In the genomic region with DNA sequence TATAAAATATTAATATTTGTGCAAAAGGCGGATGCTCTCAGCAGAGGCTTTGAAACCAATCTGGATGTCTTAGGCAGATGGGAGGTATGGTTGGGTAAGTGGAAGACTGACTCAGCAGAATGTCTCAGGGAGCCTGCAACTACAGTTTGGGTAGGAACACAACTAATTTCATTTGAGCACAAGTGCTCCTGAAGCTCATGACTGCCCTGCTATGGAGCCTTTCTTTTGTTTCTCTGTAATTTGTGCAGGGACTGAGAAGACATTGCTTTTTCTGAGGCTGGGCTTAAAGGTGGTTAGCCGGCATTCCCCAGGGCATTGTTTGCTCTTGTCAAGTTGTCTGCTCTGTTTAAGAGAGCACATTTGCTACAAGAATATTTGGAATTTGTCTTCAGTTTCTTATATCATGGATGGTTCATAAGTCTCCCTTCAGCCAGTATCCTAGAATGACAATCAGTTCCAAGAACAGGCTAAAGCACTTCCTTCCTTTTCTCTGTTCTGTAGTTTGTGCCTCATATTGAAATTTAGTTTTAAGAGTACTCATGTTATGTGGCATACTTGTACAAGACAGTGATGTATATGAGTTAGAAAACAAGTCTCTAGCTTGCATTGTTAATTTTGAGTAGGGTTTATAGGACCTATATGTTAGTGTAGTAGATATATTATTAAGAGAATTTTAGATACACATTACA, we compare ENCODE assay signal across 11 cellular contexts.
DNase-seq lines count a peak whose midpoint lies in the region; ATAC-seq, FAIRE-seq and TF ChIP-seq lines count a peak whose summit lies in the region.
"Had no signal": no experiment of that assay in that cellular context is flagged by ENCODE, and none has a peak within 500 bp of the region (broad histone marks: within the 10 kb centered on the region; RNA-seq: fewer than 3 reads in every experiment).

No MANE protein-coding gene starts in this region.

- dilution Hi-C loops in keratinocyte (cut with MboI; ENCODE audit: extremely low pct_ligation_motif_present, low sequenced_read_pairs) = no loop called here

- H3K4me3 ChIP-seq in A673 (ENCODE audit: low read depth, low read length, poor library complexity, severe bottlenecking) (no peak overlapping the region), astrocyte of the spinal cord (ENCODE audit: low read depth, low read length) (no peak overlapping the region), keratinocyte (ENCODE audit: control insufficient read depth in 2 of 3, extremely low read depth in 1 of 3, insufficient read depth in 2 of 3, low read depth in 1 of 3, low read length in 3 of 3) (no peak overlapping the region)
- H3K4me3 ChIP-seq: uterus had no signal

- H3K4me1 ChIP-seq in A673 (ENCODE audit: insufficient read depth, low read length, poor library complexity, severe bottlenecking) = peaks cover 11% of the 10 kb centered on the region
- H3K4me1 ChIP-seq in keratinocyte (ENCODE audit: control insufficient read depth, extremely low read depth, insufficient read depth, low read length) = peaks cover 12% of the 10 kb centered on the region
- H3K4me1 ChIP-seq: uterus had no signal

- ATAC-seq in HG03196 (IDR thresholded peaks at IDR 0.05; ENCODE audit: unreplicated experiment) = no peak
- ATAC-seq: activated CD4-positive, CD25-positive, alpha-beta regulatory T cell treated with anti-CD3 and anti-CD28 coated beads, Interleukin-2, amount 50 U/mL, for 24 hours had no signal

- H3K9ac ChIP-seq in keratinocyte (ENCODE audit: control insufficient read depth, extremely low read depth, insufficient read depth, low read length) = no peak overlapping the region

- H3K27me3 ChIP-seq in A673 (replicated peaks; ENCODE audit: insufficient read depth, low read depth, low read length, poor library complexity) (no peaks in the 10 kb centered on the region), keratinocyte (ENCODE audit: control insufficient read depth, extremely low read depth, insufficient read depth, low read length) (no peaks in the 10 kb centered on the region)
- H3K27me3 ChIP-seq: uterus had no signal

- no peaks in the 10 kb centered on the region for H3K9me1 ChIP-seq in keratinocyte (ENCODE audit: control insufficient read depth, extremely low read depth, insufficient read depth, low read length)

- H3K79me2 ChIP-seq in keratinocyte (ENCODE audit: control insufficient read depth, insufficient read depth, low read length) = peaks cover 35% of the 10 kb centered on the region

- no peak overlapping the region for H2AFZ ChIP-seq in keratinocyte (ENCODE audit: control insufficient read depth, low read length)

- peak overlapping the region; percentile 12 for H3K27ac ChIP-seq in A673 (ENCODE audit: low read depth, low read length, poor library complexity, severe bottlenecking)
- no peak overlapping the region for H3K27ac ChIP-seq in keratinocyte (ENCODE audit: control insufficient read depth, insufficient read depth, low read length)
- H3K27ac ChIP-seq: uterus had no signal

- H3K36me3 ChIP-seq in A673 (ENCODE audit: insufficient read depth, low read length, poor library complexity, severe bottlenecking) (no peaks in the 10 kb centered on the region), keratinocyte (ENCODE audit: control insufficient read depth in 2 of 2, extremely low read depth in 1 of 2, insufficient read depth in 2 of 2, low read length in 2 of 2) (no peaks in the 10 kb centered on the region)
- H3K36me3 ChIP-seq: uterus had no signal

- BruUV-seq in A673 (replicated peaks; lab: Mats Ljungman, UMichigan) = no TSS peak

- no peak overlapping the region for H3K4me2 ChIP-seq in keratinocyte (ENCODE audit: control insufficient read depth, extremely low read depth, insufficient read depth, low read depth, low read length)

- TF ChIP-seq CTCF in A673 (conservative IDR thresholded peaks at IDR 0.05; ENCODE audit: low read depth, low read length) (no peak), astrocyte of the spinal cord (IDR thresholded peaks at IDR 0.05; ENCODE audit: low read depth, low read length) (no peak), keratinocyte (optimal IDR thresholded peaks at IDR 0.05 in 1 of 3, IDR thresholded peaks at IDR 0.05 in 1 of 3, conservative IDR thresholded peaks at IDR 0.05 in 1 of 3; ENCODE audit: extremely low read depth in 1 of 3, insufficient read depth in 2 of 3, low read length in 3 of 3) (no peak)

- H3K9me3 ChIP-seq in A673 (ENCODE audit: low read depth, low read length, poor library complexity, severe bottlenecking) (peaks cover 6% of the 10 kb centered on the region), keratinocyte (ENCODE audit: control insufficient read depth, low read depth, low read length) (no peaks in the 10 kb centered on the region)
- H3K9me3 ChIP-seq: uterus had no signal

- FAIRE-seq in GM19239 (lab: Jason Lieb, UNC) = peak; percentile 66
- FAIRE-seq in keratinocyte (lab: Jason Lieb, UNC) = peak; percentile 46

- peak; percentile 24 for DNase-seq in A673 (ENCODE audit: low spot score)
- DNase-seq in GM19239 (ENCODE audit: insufficient read length, low spot score) = no peak
- peak; percentile 12 for DNase-seq in astrocyte of the spinal cord (ENCODE audit: low read depth, low spot score)
- no peak for DNase-seq in keratinocyte (ENCODE audit: low read depth, low spot score)
- no peak for DNase-seq in HT-29 (ENCODE audit: low spot score)
- no peak for DNase-seq in NCI-H1092 (lab: John Stamatoyannopoulos, UW)
- no peak for DNase-seq in SW 1271 (lab: John Stamatoyannopoulos, UW)
- DNase-seq: stimulated activated CD4-positive, alpha-beta T cell treated with anti-CD3 and anti-CD28 coated beads, Interleukin-2, amount 100 ng/mL, for 24 hours; uterus had no signal

- CTCF ChIA-PET in A673 (lab: Charles Lee) = no interaction called here

- intact Hi-C loops in A673 (cut with micrococcal nuclease; ENCODE audit: unreplicated experiment) = no loop called here

- H4K20me1 ChIP-seq in keratinocyte (ENCODE audit: control insufficient read depth, extremely low read depth, insufficient read depth, low read length) = peaks cover 13% of the 10 kb centered on the region

- POLR2A ChIA-PET in A673 (lab: Charles Lee; ENCODE audit: low non-redundant PET) = no interaction called here

- in situ Hi-C loops in astrocyte of the spinal cord (cut with HindIII; ENCODE audit: low sequenced_read_pairs) = no loop called here

Comparison
In these comparisons a context has a peak if more than half of its experiments do, and no peak if none do; other contexts are left out.
1. DNase-seq: peak in A673 (single experiment) and astrocyte of the spinal cord (single experiment); none in GM19239 (single experiment), keratinocyte (single experiment), HT-29 (single experiment), NCI-H1092 (single experiment) and SW 1271 (0 of 2).